In genomic region chr17:73508057-73508930, GRCh38 we compare ENCODE assay signal across 27 cellular contexts.
DNase-seq lines count a peak whose midpoint lies in the region; ATAC-seq and TF ChIP-seq lines count a peak whose summit lies in the region.
"Had no signal": no experiment of that assay in that cellular context is flagged by ENCODE, and none has a peak within 500 bp of the region (broad histone marks: within the 10 kb centered on the region; RNA-seq: fewer than 3 reads in every experiment).

No MANE protein-coding gene starts in this region.

- TF ChIP-seq CTCF in chondrocyte (IDR thresholded peaks at IDR 0.05) = no peak

- intact Hi-C loops in activated CD4-positive, alpha-beta T cell treated with anti-CD3 and anti-CD28 coated beads for 36 hours (cut with DNase I, micrococcal nuclease) = no loop called here

- H3K36me3 Mint-ChIP-seq in activated naive CD8-positive, alpha-beta T cell treated with anti-CD3 and anti-CD28 coated beads, Interleukin-2, amount 10 ng/mL, durations not matched to agents 7 days and 5 days = peaks cover 9% of the 10 kb centered on the region
- H3K36me3 Mint-ChIP-seq in activated naive CD8-positive, alpha-beta T cell treated with anti-CD3 and anti-CD28 coated beads for 36 hours = peaks cover 5% of the 10 kb centered on the region
- peaks cover 2% of the 10 kb centered on the region for H3K36me3 Mint-ChIP-seq in chondrocyte (ENCODE audit: low read depth)
- no peaks in the 10 kb centered on the region for H3K36me3 Mint-ChIP-seq in activated CD4-positive, alpha-beta T cell treated with anti-CD3 and anti-CD28 coated beads for 36 hours (ENCODE audit: low read depth)

- H3K4me1 Mint-ChIP-seq in activated naive CD8-positive, alpha-beta T cell treated with anti-CD3 and anti-CD28 coated beads, Interleukin-2, amount 10 ng/mL, durations not matched to agents 7 days and 5 days = peaks cover 2% of the 10 kb centered on the region
- peaks cover 2% of the 10 kb centered on the region for H3K4me1 Mint-ChIP-seq in activated naive CD8-positive, alpha-beta T cell treated with anti-CD3 and anti-CD28 coated beads for 36 hours
- H3K4me1 Mint-ChIP-seq in chondrocyte (ENCODE audit: low read depth) = no peaks in the 10 kb centered on the region
- no peaks in the 10 kb centered on the region for H3K4me1 Mint-ChIP-seq in activated CD4-positive, alpha-beta T cell treated with anti-CD3 and anti-CD28 coated beads for 36 hours
- H3K4me1 Mint-ChIP-seq: activated naive CD4-positive, alpha-beta T cell treated with anti-CD3 and anti-CD28 coated beads, Interleukin-2, amount 50 U/mL, for 24 hours; activated T-helper 17 cell treated with anti-CD3 and anti-CD28 coated beads, Interleukin-2, amount 50 U/mL, for 72 hours had no signal

- no peaks in the 10 kb centered on the region for H3K27me3 Mint-ChIP-seq in activated naive CD8-positive, alpha-beta T cell treated with anti-CD3 and anti-CD28 coated beads, Interleukin-2, amount 10 ng/mL, durations not matched to agents 7 days and 5 days
- H3K27me3 Mint-ChIP-seq in activated naive CD8-positive, alpha-beta T cell treated with anti-CD3 and anti-CD28 coated beads for 36 hours = no peaks in the 10 kb centered on the region
- H3K27me3 Mint-ChIP-seq in chondrocyte (ENCODE audit: low read depth) = peaks cover 2% of the 10 kb centered on the region
- no peaks in the 10 kb centered on the region for H3K27me3 Mint-ChIP-seq in activated CD4-positive, alpha-beta T cell treated with anti-CD3 and anti-CD28 coated beads for 36 hours
- H3K27me3 Mint-ChIP-seq: activated naive CD4-positive, alpha-beta T cell treated with anti-CD3 and anti-CD28 coated beads, Interleukin-2, amount 50 U/mL, for 24 hours; activated T-helper 17 cell treated with anti-CD3 and anti-CD28 coated beads, Interleukin-2, amount 50 U/mL, for 72 hours; CD4-positive, alpha-beta T cell had no signal

- H3K27ac Mint-ChIP-seq in activated naive CD8-positive, alpha-beta T cell treated with anti-CD3 and anti-CD28 coated beads, Interleukin-2, amount 10 ng/mL, durations not matched to agents 7 days and 5 days = peak overlapping the region; percentile 21
- no peak overlapping the region for H3K27ac Mint-ChIP-seq in activated naive CD8-positive, alpha-beta T cell treated with anti-CD3 and anti-CD28 coated beads for 36 hours
- H3K27ac Mint-ChIP-seq in chondrocyte (ENCODE audit: unreplicated experiment) = no peak overlapping the region
- no peak overlapping the region for H3K27ac Mint-ChIP-seq in activated CD4-positive, alpha-beta T cell treated with anti-CD3 and anti-CD28 coated beads for 36 hours
- H3K27ac Mint-ChIP-seq: activated naive CD4-positive, alpha-beta T cell treated with anti-CD3 and anti-CD28 coated beads, Interleukin-2, amount 50 U/mL, for 24 hours; activated T-helper 17 cell treated with anti-CD3 and anti-CD28 coated beads, Interleukin-2, amount 50 U/mL, for 72 hours; CD4-positive, alpha-beta T cell; nephron had no signal

- no peak overlapping the region for H3K4me3 Mint-ChIP-seq in activated naive CD8-positive, alpha-beta T cell treated with anti-CD3 and anti-CD28 coated beads, Interleukin-2, amount 10 ng/mL, durations not matched to agents 7 days and 5 days
- no peak overlapping the region for H3K4me3 Mint-ChIP-seq in activated naive CD8-positive, alpha-beta T cell treated with anti-CD3 and anti-CD28 coated beads for 36 hours
- H3K4me3 Mint-ChIP-seq in chondrocyte (ENCODE audit: unreplicated experiment) = no peak overlapping the region
- H3K4me3 Mint-ChIP-seq in activated CD4-positive, alpha-beta T cell treated with anti-CD3 and anti-CD28 coated beads for 36 hours = no peak overlapping the region
- H3K4me3 Mint-ChIP-seq: activated naive CD4-positive, alpha-beta T cell treated with anti-CD3 and anti-CD28 coated beads, Interleukin-2, amount 50 U/mL, for 24 hours; activated T-helper 17 cell treated with anti-CD3 and anti-CD28 coated beads, Interleukin-2, amount 50 U/mL, for 72 hours; CD4-positive, alpha-beta T cell; nephron had no signal

- POLR2A ChIA-PET in activated naive CD8-positive, alpha-beta T cell treated with anti-CD3 and anti-CD28 coated beads, Interleukin-2, amount 10 ng/mL, durations not matched to agents 7 days and 5 days (lab: Charles Lee) = no interaction called here
- POLR2A ChIA-PET in activated CD4-positive, alpha-beta T cell treated with anti-CD3 and anti-CD28 coated beads for 36 hours (lab: Charles Lee) = no interaction called here

- no peak for ATAC-seq in activated naive CD8-positive, alpha-beta T cell treated with anti-CD3 and anti-CD28 coated beads, Interleukin-2, amount 10 ng/mL, durations not matched to agents 7 days and 5 days (ENCODE audit: low read depth)
- ATAC-seq in activated CD4-positive, alpha-beta T cell treated with anti-CD3 and anti-CD28 coated beads for 36 hours = no peak
- no peak for ATAC-seq in HG02884 (IDR thresholded peaks at IDR 0.05; ENCODE audit: unreplicated experiment)
- ATAC-seq: A549; activated T-helper 17 cell treated with anti-CD3 and anti-CD28 coated beads, Interleukin-2, amount 50 U/mL, for 72 hours; left lobe of liver; pancreas had no signal

- DNase-seq in activated naive CD8-positive, alpha-beta T cell treated with anti-CD3 and anti-CD28 coated beads, Interleukin-2, amount 10 ng/mL, durations not matched to agents 7 days and 5 days = no peak
- no peak for DNase-seq in activated naive CD8-positive, alpha-beta T cell treated with anti-CD3 and anti-CD28 coated beads for 36 hours
- peak; percentile 97 for DNase-seq in NCI-H524 treated with DMSO at 0.1 percent for 48 hours (lab: John Stamatoyannopoulos, UW)
- DNase-seq in chondrocyte (ENCODE audit: low spot score) = peak; percentile 77
- no peak for DNase-seq in T-helper 9 cell
- DNase-seq in activated CD4-positive, alpha-beta T cell treated with anti-CD3 and anti-CD28 coated beads for 36 hours = no peak
- DNase-seq in OCI-M1 (lab: John Stamatoyannopoulos, UW) = no peak
- DNase-seq: activated CD4-positive, alpha-beta T cell treated with anti-CD3 and anti-CD28 coated beads for 48 hours; CD4-positive, alpha-beta T cell; colonic mucosa; DMS153; effector CD4-positive, alpha-beta T cell; KG1; MG63; NCI-H1105 treated with DMSO at 0.1 percent for 48 hours; NCI-H2107; NCI-H526; pancreas; SIG-M5; stimulated activated CD4-positive, alpha-beta T cell treated with anti-CD3 and anti-CD28 coated beads, Interleukin-1b, Interleukin-23, amount 100 ng/mL, for 48 hours; stimulated activated naive CD4-positive, alpha-beta T cell treated with Interleukin-2 at 50 U/mL for 16 hours had no signal

- CTCF ChIA-PET in activated CD4-positive, alpha-beta T cell treated with anti-CD3 and anti-CD28 coated beads for 36 hours (lab: Charles Lee) = no interaction called here

- no peaks in the 10 kb centered on the region for H3K9me3 Mint-ChIP-seq in activated naive CD8-positive, alpha-beta T cell treated with anti-CD3 and anti-CD28 coated beads, Interleukin-2, amount 10 ng/mL, durations not matched to agents 7 days and 5 days
- no peaks in the 10 kb centered on the region for H3K9me3 Mint-ChIP-seq in activated naive CD8-positive, alpha-beta T cell treated with anti-CD3 and anti-CD28 coated beads for 36 hours
- no peaks in the 10 kb centered on the region for H3K9me3 Mint-ChIP-seq in chondrocyte (ENCODE audit: low read depth)
- no peaks in the 10 kb centered on the region for H3K9me3 Mint-ChIP-seq in activated CD4-positive, alpha-beta T cell treated with anti-CD3 and anti-CD28 coated beads for 36 hours (ENCODE audit: low read depth)
- H3K9me3 Mint-ChIP-seq: activated naive CD4-positive, alpha-beta T cell treated with anti-CD3 and anti-CD28 coated beads, Interleukin-2, amount 50 U/mL, for 24 hours; activated T-helper 17 cell treated with anti-CD3 and anti-CD28 coated beads, Interleukin-2, amount 50 U/mL, for 72 hours; CD4-positive, alpha-beta T cell; nephron had no signal

Comparison
In these comparisons a context has a peak if more than half of its experiments do, and no peak if none do; other contexts are left out.
1. DNase-seq: peak in NCI-H524 treated with DMSO at 0.1 percent for 48 hours (single experiment) and chondrocyte (single experiment); none in activated naive CD8-positive, alpha-beta T cell treated with anti-CD3 and anti-CD28 coated beads, Interleukin-2, amount 10 ng/mL, durations not matched to agents 7 days and 5 days (single experiment), activated naive CD8-positive, alpha-beta T cell treated with anti-CD3 and anti-CD28 coated beads for 36 hours (single experiment), T-helper 9 cell (single experiment), activated CD4-positive, alpha-beta T cell treated with anti-CD3 and anti-CD28 coated beads for 36 hours (single experiment) and OCI-M1 (single experiment).